ENCODE assay signal across 9 cellular contexts in the genomic region with DNA sequence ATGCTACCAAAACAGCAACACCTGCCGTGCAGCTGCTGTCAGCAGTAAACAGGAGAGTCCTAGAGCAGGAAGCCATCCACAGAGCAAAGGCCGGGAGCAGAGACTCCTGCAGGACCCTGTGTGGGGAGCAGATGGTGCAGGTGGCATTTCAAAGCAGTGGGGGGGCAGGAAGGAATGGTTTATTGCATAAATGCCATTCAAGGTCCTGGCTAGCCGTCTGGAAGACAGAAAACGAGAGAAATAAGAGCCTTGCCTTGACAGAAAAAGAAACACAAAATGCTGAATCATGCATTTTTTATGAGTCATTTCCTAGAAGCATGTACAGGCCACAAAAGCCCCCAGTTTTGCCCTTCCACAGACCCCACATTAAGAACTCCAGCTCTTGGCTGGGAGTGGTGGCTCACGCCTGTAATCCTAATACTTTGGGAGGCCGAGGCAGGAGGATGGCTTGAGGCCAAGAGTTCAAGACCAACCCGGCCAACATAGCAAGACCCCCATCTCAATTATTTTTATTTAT. TPM values are rescaled to one million over a fixed set of nuclear protein-coding genes. Genes with fewer than 3 reads are reported as not detected.
DNase-seq lines count a peak whose midpoint lies in the region; ATAC-seq and TF ChIP-seq lines count a peak whose summit lies in the region.
"Had no signal": no experiment of that assay in that cellular context is flagged by ENCODE, and none has a peak within 500 bp of the region (broad histone marks: within the 10 kb centered on the region; RNA-seq: fewer than 3 reads in every experiment).

No MANE protein-coding gene starts in this region.

- peaks cover 5% of the 10 kb centered on the region for H3K27me3 Mint-ChIP-seq in neural progenitor cell (ENCODE audit: insufficient read depth, low read depth)

- no peak overlapping the region for H3K4me2 ChIP-seq in neural progenitor cell

- peaks cover 20% of the 10 kb centered on the region for H3F3A ChIP-seq in neural progenitor cell (ENCODE audit: low read depth)

- H3K9ac ChIP-seq in neural progenitor cell, result no peak overlapping the region

- H3K27me3 ChIP-seq in neural progenitor cell, result peaks cover 4% of the 10 kb centered on the region

- no peak for TF ChIP-seq POLR2A in NB4 (IDR thresholded peaks at IDR 0.05; ENCODE audit: extremely low read depth, insufficient read length)

- H3K27ac ChIP-seq in neural progenitor cell, result no peak overlapping the region
- no peak overlapping the region for H3K27ac ChIP-seq in coronary artery
- H3K27ac ChIP-seq: 22Rv1 had no signal

- no peaks in the 10 kb centered on the region for H3K4me1 ChIP-seq in neural progenitor cell

- no peak for ATAC-seq in GM21717 (IDR thresholded peaks at IDR 0.05; ENCODE audit: unreplicated experiment)

- H3K4me3 ChIP-seq in NB4 (ENCODE audit: low read depth, low read length) (no peak overlapping the region), neural progenitor cell (no peak overlapping the region), coronary artery (no peak overlapping the region)

- no peaks in the 10 kb centered on the region for H3K36me3 ChIP-seq in neural progenitor cell

- peak overlapping the region; percentile 76 for H3K27ac Mint-ChIP-seq in neural progenitor cell

- TF ChIP-seq CTCF in NB4 (IDR thresholded peaks at IDR 0.05; ENCODE audit: low read depth, low read length) (no peak), neural progenitor cell (IDR thresholded peaks at IDR 0.05) (no peak), coronary artery (IDR thresholded peaks at IDR 0.05) (no peak)

- H3K4me3 Mint-ChIP-seq in neural progenitor cell, result no peak overlapping the region

- peaks cover 9% of the 10 kb centered on the region for H4K20me1 ChIP-seq in neural progenitor cell (ENCODE audit: low read depth)

- no peak overlapping the region for H2AFZ ChIP-seq in neural progenitor cell (replicated peaks)

- H3K9me3 Mint-ChIP-seq in neural progenitor cell, result no peaks in the 10 kb centered on the region

- H3K36me3 Mint-ChIP-seq in neural progenitor cell, result peaks cover 5% of the 10 kb centered on the region

- peaks cover 6% of the 10 kb centered on the region for H3K4me1 Mint-ChIP-seq in neural progenitor cell

- DNase-seq in DMS153 (lab: John Stamatoyannopoulos, UW) (peak; percentile 54), DMS153 treated with DMSO at 0.1 percent for 48 hours (lab: John Stamatoyannopoulos, UW; ENCODE audit: unreplicated experiment) (no peak), NB4 (ENCODE audit: low read depth) (peak; percentile 93), amniotic epithelial cell (ENCODE audit: low read depth) (peak; percentile 73), neural progenitor cell (ENCODE audit: low spot score) (no peak), SKM-1 treated with dmso at 0.1 percent for 144 hours (lab: John Stamatoyannopoulos, UW; ENCODE audit: unreplicated experiment) (no peak), coronary artery (ENCODE audit: low spot score) (no peak)

- H3K79me2 ChIP-seq in neural progenitor cell (ENCODE audit: low read depth), result no peaks in the 10 kb centered on the region

- no peaks in the 10 kb centered on the region for H3K9me3 ChIP-seq in neural progenitor cell (ENCODE audit: low read depth)

RNA-seq across cellular contexts. Expression of a gene that starts 5.4 kb away (rescaled TPM):
- 0.22 TPM in 1 of 2 replicates, not detected in the other for total RNA-seq in neural progenitor cell (ENCODE audit: low replicate concordance)

RNA-seq across cellular contexts. Expression of a gene that starts 17.1 kb away (rescaled TPM):
- total RNA-seq in neural progenitor cell (ENCODE audit: low replicate concordance), result 22.8 and 50.3 TPM in 2 replicates

RNA-seq across cellular contexts. Expression of a gene that starts 27.4 kb away (rescaled TPM):
- 5.5 and 33.2 TPM in 2 replicates for total RNA-seq in neural progenitor cell (ENCODE audit: low replicate concordance)

RNA-seq across cellular contexts. Expression of a gene that starts 40.6 kb away (rescaled TPM):
- total RNA-seq in neural progenitor cell (ENCODE audit: low replicate concordance), result 8.1 and 50.8 TPM in 2 replicates

RNA-seq across cellular contexts. Expression of a gene that starts 53.2 kb away (rescaled TPM):
- 38.3 and 65.7 TPM in 2 replicates for total RNA-seq in neural progenitor cell (ENCODE audit: low replicate concordance)

Comparison
In these comparisons a context has a peak if more than half of its experiments do, and no peak if none do; other contexts are left out.
1. DNase-seq: peak in DMS153 (single experiment), NB4 (single experiment) and amniotic epithelial cell (single experiment); none in DMS153 treated with DMSO at 0.1 percent for 48 hours (single experiment), neural progenitor cell (single experiment), SKM-1 treated with dmso at 0.1 percent for 144 hours (single experiment) and coronary artery (single experiment).